10 cellular contexts compared by ENCODE assay signal in the genomic region with DNA sequence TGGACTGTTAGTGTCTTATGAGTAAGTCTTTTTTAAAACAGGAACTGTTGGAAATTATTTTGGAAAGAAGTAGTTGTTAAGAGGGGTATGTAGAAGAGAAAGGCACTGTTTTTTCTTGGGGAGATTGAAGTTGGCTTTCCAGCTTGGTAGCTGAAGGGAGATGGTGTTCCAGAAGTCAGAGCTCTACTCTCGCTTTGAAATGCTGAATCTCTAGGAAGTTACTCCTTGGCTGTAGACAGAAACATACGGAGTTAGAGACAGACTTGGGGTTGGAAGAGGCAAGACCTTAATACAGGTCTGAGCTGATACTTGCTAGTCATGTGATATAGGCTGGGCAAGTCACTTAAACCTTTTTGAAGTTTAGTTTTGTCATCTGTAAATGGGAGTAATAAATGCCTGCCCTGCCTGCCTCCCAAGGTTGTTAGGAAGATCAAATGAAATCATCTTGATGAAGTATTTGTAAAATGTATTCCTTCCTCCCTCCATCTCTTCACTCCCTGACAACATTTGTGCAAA.
DNase-seq lines count a peak whose midpoint lies in the region; ATAC-seq and TF ChIP-seq lines count a peak whose summit lies in the region.
"Had no signal": no experiment of that assay in that cellular context is flagged by ENCODE, and none has a peak within 500 bp of the region (broad histone marks: within the 10 kb centered on the region; RNA-seq: fewer than 3 reads in every experiment).

No MANE protein-coding gene starts in this region.

- peak overlapping the region; percentile 98 for H3K4me3 Mint-ChIP-seq in stimulated activated naive CD8-positive, alpha-beta T cell treated with anti-CD3 and anti-CD28 coated beads, Interleukin-15, Interleukin-2, amounts not matched to agents 100 ng/mL and 50 ng/mL, for 24 hours

- H3K27me3 Mint-ChIP-seq in stimulated activated naive CD8-positive, alpha-beta T cell treated with anti-CD3 and anti-CD28 coated beads, Interleukin-15, Interleukin-2, amounts not matched to agents 100 ng/mL and 50 ng/mL, for 24 hours, result no peaks in the 10 kb centered on the region

- peaks cover 53% of the 10 kb centered on the region for H3K4me1 Mint-ChIP-seq in stimulated activated naive CD8-positive, alpha-beta T cell treated with anti-CD3 and anti-CD28 coated beads, Interleukin-15, Interleukin-2, amounts not matched to agents 100 ng/mL and 50 ng/mL, for 24 hours (ENCODE audit: low read depth)

- H3K9me3 ChIP-seq in muscle layer of duodenum (ENCODE audit: control insufficient read depth in 1 of 2, low read length in 2 of 2), result no peaks in the 10 kb centered on the region
- H3K9me3 ChIP-seq: SJCRH30 had no signal

- peak overlapping the region; percentile 92 for H3K27ac Mint-ChIP-seq in stimulated activated naive CD8-positive, alpha-beta T cell treated with anti-CD3 and anti-CD28 coated beads, Interleukin-15, Interleukin-2, amounts not matched to agents 100 ng/mL and 50 ng/mL, for 24 hours

- no peak for TF ChIP-seq CTCF in brain microvascular endothelial cell (IDR thresholded peaks at IDR 0.05; ENCODE audit: low read depth, low read length, missing control alignments)

- H3K27ac ChIP-seq in brain microvascular endothelial cell (peak overlapping the region; percentile 80), muscle layer of duodenum (ENCODE audit: low read length) (peak overlapping the region; percentile 53)
- H3K27ac ChIP-seq: SJCRH30 had no signal

- no peaks in the 10 kb centered on the region for H3K36me3 ChIP-seq in brain microvascular endothelial cell (replicated peaks)
- H3K36me3 ChIP-seq in muscle layer of duodenum (ENCODE audit: control insufficient read depth in 1 of 2, insufficient read depth in 2 of 2, low read length in 2 of 2), result no peaks in the 10 kb centered on the region
- H3K36me3 ChIP-seq: SJCRH30 had no signal

- ATAC-seq in stimulated activated naive CD8-positive, alpha-beta T cell treated with anti-CD3 and anti-CD28 coated beads, Interleukin-15, Interleukin-2, amounts not matched to agents 100 U/mL and 50 U/mL, for 24 hours, result no peak
- ATAC-seq in GM19351 (IDR thresholded peaks at IDR 0.05; ENCODE audit: unreplicated experiment) (no peak), HG02763 (IDR thresholded peaks at IDR 0.05; ENCODE audit: unreplicated experiment) (no peak)

- peaks cover 20% of the 10 kb centered on the region for H3K36me3 Mint-ChIP-seq in stimulated activated naive CD8-positive, alpha-beta T cell treated with anti-CD3 and anti-CD28 coated beads, Interleukin-15, Interleukin-2, amounts not matched to agents 100 ng/mL and 50 ng/mL, for 24 hours (ENCODE audit: low read depth)

- no peaks in the 10 kb centered on the region for H3K9me3 Mint-ChIP-seq in stimulated activated naive CD8-positive, alpha-beta T cell treated with anti-CD3 and anti-CD28 coated beads, Interleukin-15, Interleukin-2, amounts not matched to agents 100 ng/mL and 50 ng/mL, for 24 hours

- no peak for DNase-seq in stimulated activated naive CD8-positive, alpha-beta T cell treated with anti-CD3 and anti-CD28 coated beads, Interleukin-15, Interleukin-2, amounts not matched to agents 100 U/mL and 50 U/mL, for 24 hours
- peak; percentile 18 for DNase-seq in brain microvascular endothelial cell
- DNase-seq in HUDEP-2 (lab: John Stamatoyannopoulos, UW; ENCODE audit: unreplicated experiment in 76 of 76), result no peak
- DNase-seq in NK-92 treated with Interleukin-12 subunit alpha and Interleukin-12 subunit beta, amount 100 ng/mL, for 24 hours (lab: John Stamatoyannopoulos, UW), result no peak
- DNase-seq: DMS153, SJCRH30 had no signal

- H3K27me3 ChIP-seq in brain microvascular endothelial cell (replicated peaks) (no peaks in the 10 kb centered on the region), muscle layer of duodenum (ENCODE audit: low read depth, low read length) (no peaks in the 10 kb centered on the region)
- H3K27me3 ChIP-seq: SJCRH30 had no signal

- H3K4me1 ChIP-seq in muscle layer of duodenum (ENCODE audit: control insufficient read depth in 1 of 2, insufficient read depth in 2 of 2, low read length in 2 of 2), result peaks cover 6 to 24% of the 10 kb centered on the region in 2 donors
- H3K4me1 ChIP-seq: SJCRH30 had no signal

- in situ Hi-C loops in brain microvascular endothelial cell (cut with HindIII; ENCODE audit: low pct_ligation_motif_present, low sequenced_read_pairs), result no loop called here

- H3K4me3 ChIP-seq in brain microvascular endothelial cell (ENCODE audit: low read depth, low read length) (peak overlapping the region; percentile 13), muscle layer of duodenum (ENCODE audit: low read depth in 1 of 2, low read length in 2 of 2) (peak overlapping the region in 1 of 2 donors; percentile 27)
- H3K4me3 ChIP-seq: SJCRH30 had no signal
